8 cellular contexts compared by ENCODE assay signal in genomic region chrX:119870626-119871131, GRCh38. TPM values are rescaled to one million over a fixed set of nuclear protein-coding genes. Genes with fewer than 3 reads are reported as not detected.
A peak's percentile ranks its signal among the peaks of the same experiment; 100 is the strongest.
DNase-seq lines count a peak whose midpoint lies in the region; ATAC-seq, FAIRE-seq and TF ChIP-seq lines count a peak whose summit lies in the region.

No MANE protein-coding gene starts in this region.

- peak overlapping the region; percentile 65 for H4K91ac ChIP-seq in IMR-90 (ENCODE audit: insufficient read depth, low read depth, low read length)

- H3K9me3 ChIP-seq in A549 (no peaks in the 10 kb centered on the region), IMR-90 (ENCODE audit: control insufficient read depth, insufficient read depth, low read length) (no peaks in the 10 kb centered on the region), thoracic aorta (no peaks in the 10 kb centered on the region)

- H2BK15ac ChIP-seq in IMR-90 (ENCODE audit: low read depth, low read length), result no peak overlapping the region
- no peak overlapping the region for H2BK15ac ChIP-seq in mesendoderm (replicated peaks; ENCODE audit: low read depth)

- no peaks in the 10 kb centered on the region for H3K27me3 Mint-ChIP-seq in activated CD4-positive, alpha-beta T cell treated with anti-CD3 and anti-CD28 coated beads for 36 hours
- H3K27me3 Mint-ChIP-seq in effector memory CD8-positive, alpha-beta T cell, result no peaks in the 10 kb centered on the region

- H3K27ac Mint-ChIP-seq in activated CD4-positive, alpha-beta T cell treated with anti-CD3 and anti-CD28 coated beads for 36 hours, result peak overlapping the region; percentile 99
- H3K27ac Mint-ChIP-seq in effector memory CD8-positive, alpha-beta T cell, result peak overlapping the region; percentile 99 to 100

- TF ChIP-seq CTCF in A549 (IDR thresholded peaks at IDR 0.05) (no peak), IMR-90 (conservative IDR thresholded peaks at IDR 0.05; ENCODE audit: low read depth, low read length) (no peak), thoracic aorta (IDR thresholded peaks at IDR 0.05) (no peak)

- H2AK5ac ChIP-seq in IMR-90 (ENCODE audit: low read depth, low read length) (peak overlapping the region; percentile 40; the same call in 1 of the 2 replicates), mesendoderm (ENCODE audit: low read length) (no peak overlapping the region)

- TF ChIP-seq POLR2A in A549 (IDR thresholded peaks at IDR 0.05; ENCODE audit: low read length) (no peak), GM18505 (IDR thresholded peaks at IDR 0.05; ENCODE audit: borderline replicate concordance, extremely low read depth, insufficient read depth, insufficient read length) (no peak), IMR-90 (IDR thresholded peaks at IDR 0.05; ENCODE audit: low read depth, low read length) (no peak)

- peaks cover 14% of the 10 kb centered on the region for H3K4me1 Mint-ChIP-seq in activated CD4-positive, alpha-beta T cell treated with anti-CD3 and anti-CD28 coated beads for 36 hours
- H3K4me1 Mint-ChIP-seq in effector memory CD8-positive, alpha-beta T cell (ENCODE audit: low read depth in 2 of 2), result peaks cover 6 to 16% of the 10 kb centered on the region in 2 donors

- no peak for TF ChIP-seq EP300 in A549 (IDR thresholded peaks at IDR 0.05)

- no peaks in the 10 kb centered on the region for H3K79me2 ChIP-seq in mesendoderm (ENCODE audit: control insufficient read depth, insufficient read depth, low read length)

- TSS peak; percentile 83 for BruUV-seq in IMR-90 (replicated peaks; lab: Mats Ljungman, UMichigan)

- H2AFZ ChIP-seq in IMR-90 (replicated peaks; ENCODE audit: low read length, poor library complexity), result peak overlapping the region; percentile 94

- in situ Hi-C loops in IMR-90 (cut with MboI; ENCODE audit: low sequenced_read_pairs), result no loop called here

- H2AK9ac ChIP-seq in IMR-90 (replicated peaks; ENCODE audit: low read depth, low read length, poor library complexity), result peak overlapping the region; percentile 96

- POLR2A ChIA-PET in A549 (lab: Yijun Ruan, JAX), result interaction anchor here (0.6 to 2.7 kb wide), 8 partner anchors 9 to 297 kb away, joined by 3 to 26 read pairs (median 4); partner anchors contain the start of genes RPL39 and UPF3B
- POLR2A ChIA-PET in IMR-90 (lab: Charles Lee; ENCODE audit: unreplicated experiment), result interaction anchor here (1.0 to 1.1 kb wide), 2 partner anchors 9 to 18 kb away, joined by 3 read pairs; partner anchors contain the start of gene UPF3B
- POLR2A ChIA-PET in activated CD4-positive, alpha-beta T cell treated with anti-CD3 and anti-CD28 coated beads for 36 hours (lab: Charles Lee), result interaction anchor here (0.6 to 3.2 kb wide), 7 partner anchors 18 to 185 kb away, joined by 3 to 21 read pairs (median 7); partner anchors contain the start of genes RPL39 and UPF3B

- peaks cover 21% of the 10 kb centered on the region for H3K36me3 Mint-ChIP-seq in activated CD4-positive, alpha-beta T cell treated with anti-CD3 and anti-CD28 coated beads for 36 hours (ENCODE audit: low read depth)
- peaks cover 36% of the 10 kb centered on the region for H3K36me3 Mint-ChIP-seq in effector memory CD8-positive, alpha-beta T cell (ENCODE audit: insufficient read depth)

- H4K8ac ChIP-seq in IMR-90 (ENCODE audit: low read depth in 2 of 2, low read length in 2 of 2), result peak overlapping the region; percentile 72; a peak in 3 of 4 replicates
- H4K8ac ChIP-seq in mesendoderm (ENCODE audit: low read depth, low read length), result no peak overlapping the region

- H3K9me1 ChIP-seq in IMR-90 (ENCODE audit: insufficient read depth, low read length), result no peaks in the 10 kb centered on the region

- dilution Hi-C loops in IMR-90 (cut with HindIII; ENCODE audit: low sequenced_read_pairs, unreplicated experiment), result no loop called here

- 3% methylated on average over 24 of the region's 25 CpGs for WGBS in A549 (ENCODE audit: missing lambda C conversion rate)
- WGBS in IMR-90 (ENCODE audit: extremely low coverage in 2 of 2, insufficient read length in 1 of 2), 2 experiments, result 52% methylated on average over 10 of the region's 25 CpGs; no CpG with 5 or more reads in 1 of the 2 experiments
- WGBS in mesendoderm (ENCODE audit: extremely low coverage, insufficient coverage, low lambda C conversion rate), result no CpG with 5 or more reads among the region's 25 CpGs

- H3K4ac ChIP-seq in IMR-90 (ENCODE audit: low read depth, low read length) (peak overlapping the region; percentile 76), mesendoderm (ENCODE audit: low read depth, low read length) (no peak overlapping the region)

- peak overlapping the region; percentile 43 for H3K14ac ChIP-seq in IMR-90 (replicated peaks; ENCODE audit: low read depth, low read length)

- peaks cover 3% of the 10 kb centered on the region; the same call in 1 of the 2 replicates for H4K20me1 ChIP-seq in IMR-90 (ENCODE audit: insufficient read depth, low read length)

- H3K18ac ChIP-seq in IMR-90 (ENCODE audit: low read depth, low read length) (peak overlapping the region; percentile 72; the same call in 1 of the 2 replicates), mesendoderm (ENCODE audit: low read length) (no peak overlapping the region)

- CTCF ChIA-PET in A549 (lab: Yijun Ruan, JAX), result interaction anchor here (1.0 to 1.7 kb wide), 4 partner anchors 14 to 358 kb away, joined by 3 to 5 read pairs (median 4); partner anchors contain the start of gene UPF3B
- CTCF ChIA-PET in IMR-90 (lab: Yijun Ruan, JAX), result interaction anchor here (1.3 kb wide), 1 partner anchor 10 kb away, joined by 4 read pairs; no protein-coding TSS in a partner anchor
- CTCF ChIA-PET in activated CD4-positive, alpha-beta T cell treated with anti-CD3 and anti-CD28 coated beads for 36 hours (lab: Charles Lee), result interaction anchor here (0.6 to 2.5 kb wide), 6 partner anchors 9 to 296 kb away, joined by 3 to 13 read pairs (median 6); partner anchors contain the start of gene UPF3B

- intact Hi-C loops in IMR-90 (cut with micrococcal nuclease), result loop anchor here (2.0 to 5.0 kb wide), 2 partner anchors 80 to 263 kb away; partner anchors contain the start of genes NKRF and RPL39
- intact Hi-C loops in activated CD4-positive, alpha-beta T cell treated with anti-CD3 and anti-CD28 coated beads for 36 hours (cut with DNase I, micrococcal nuclease), result loop anchor here (1.0 to 10.0 kb wide), 12 partner anchors 17 to 691 kb away; partner anchors contain the start of genes NKRF (in 2 of the 2), RPL39 (in 2 of the 2), SOWAHD (in 2 of the 2) and NKAP (in 1 of the 2)

- H3K23ac ChIP-seq in IMR-90 (ENCODE audit: low read depth, low read length), result peak overlapping the region; percentile 46
- H3K23ac ChIP-seq in mesendoderm (ENCODE audit: low read length), result no peak overlapping the region

- ATAC-seq in A549 (peak; percentile 49 to 60; a peak in 5 of 6 replicates), GM18505 (IDR thresholded peaks at IDR 0.05; ENCODE audit: unreplicated experiment) (peak; percentile 14), IMR-90 (ENCODE audit: low read depth) (peak; percentile 48), thoracic aorta (ENCODE audit: insufficient number of reproducible peaks, low FRiP score, low read depth) (peak; percentile 28), GM21390 (IDR thresholded peaks at IDR 0.05; ENCODE audit: unreplicated experiment) (no peak)
- ATAC-seq in activated CD4-positive, alpha-beta T cell treated with anti-CD3 and anti-CD28 coated beads for 36 hours, result peak; percentile 14
- ATAC-seq in effector memory CD8-positive, alpha-beta T cell (replicated peaks), result peak; percentile 18

- DNase-seq in A549 (ENCODE audit: low read depth in 1 of 2, low spot score in 1 of 2), result no peak
- DNase-seq in IMR-90, result peak; percentile 23
- DNase-seq in activated CD4-positive, alpha-beta T cell treated with anti-CD3 and anti-CD28 coated beads for 36 hours, result peak; percentile 54
- DNase-seq in effector memory CD8-positive, alpha-beta T cell, result peak; percentile 13 to 21 (median 13)
- DNase-seq in mesendoderm, result peak; percentile 10
- DNase-seq in thoracic aorta (ENCODE audit: low spot score), result no peak

- H3K4me3 ChIP-seq in A549 (peak overlapping the region; percentile 76), IMR-90 (ENCODE audit: insufficient read depth, low read depth, low read length) (peak overlapping the region; percentile 89), mesendoderm (ENCODE audit: low read length) (peak overlapping the region; percentile 72), thoracic aorta (peak overlapping the region; percentile 84)

- H3K36me3 ChIP-seq in IMR-90 (ENCODE audit: control insufficient read depth, insufficient read depth, low read length), result no peaks in the 10 kb centered on the region; the same call in 1 of the 2 replicates
- H3K36me3 ChIP-seq in mesendoderm (ENCODE audit: control insufficient read depth, insufficient read depth, low read length), result no peaks in the 10 kb centered on the region
- H3K36me3 ChIP-seq in thoracic aorta, result no peaks in the 10 kb centered on the region

- H2BK20ac ChIP-seq in IMR-90 (ENCODE audit: low read depth, low read length), result no peak overlapping the region

- peak overlapping the region; percentile 8; the same call in 1 of the 2 replicates for H2BK120ac ChIP-seq in IMR-90 (ENCODE audit: low read depth, low read length)
- no peak overlapping the region for H2BK120ac ChIP-seq in mesendoderm (ENCODE audit: low read depth, low read length)

- H3K4me1 ChIP-seq in A549 (peaks cover 17% of the 10 kb centered on the region; the same call in 1 of the 3 replicates), IMR-90 (ENCODE audit: control insufficient read depth, insufficient read depth, low read length) (no peaks in the 10 kb centered on the region), mesendoderm (ENCODE audit: control insufficient read depth, low read depth, low read length) (no peaks in the 10 kb centered on the region), thoracic aorta (ENCODE audit: control insufficient read depth in 1 of 2, low read depth in 2 of 2) (peaks cover 8 to 13% of the 10 kb centered on the region in 2 donors)

- TF ChIP-seq RAD21 in A549 (conservative IDR thresholded peaks at IDR 0.05 in 1 of 2, IDR thresholded peaks at IDR 0.05 in 1 of 2) (no peak), IMR-90 (IDR thresholded peaks at IDR 0.05; ENCODE audit: low read length) (no peak)

- peak overlapping the region; percentile 75 for H3K56ac ChIP-seq in IMR-90 (ENCODE audit: extremely low read depth, insufficient read depth, low read length)
- peak overlapping the region; percentile 83 for H3K56ac ChIP-seq in mesendoderm (ENCODE audit: low read length)

- H4K5ac ChIP-seq in IMR-90 (ENCODE audit: low read depth, low read length) (peak overlapping the region; percentile 67), mesendoderm (ENCODE audit: low read length) (no peak overlapping the region)

- H2BK5ac ChIP-seq in IMR-90 (ENCODE audit: low read depth, low read length, poor library complexity, severe bottlenecking) (peak overlapping the region; percentile 69), mesendoderm (ENCODE audit: low read length) (no peak overlapping the region)

- H3K9ac ChIP-seq in IMR-90 (ENCODE audit: low read depth, low read length), result peak overlapping the region; percentile 87
- H3K9ac ChIP-seq in mesendoderm (ENCODE audit: low read length), result peak overlapping the region; percentile 80

- H3K4me3 Mint-ChIP-seq in activated CD4-positive, alpha-beta T cell treated with anti-CD3 and anti-CD28 coated beads for 36 hours, result peak overlapping the region; percentile 100
- peak overlapping the region; percentile 96 to 99 for H3K4me3 Mint-ChIP-seq in effector memory CD8-positive, alpha-beta T cell

- H3K79me1 ChIP-seq in IMR-90 (ENCODE audit: low read depth in 1 of 2, low read length in 2 of 2), result peaks cover 0 to 11% of the 10 kb centered on the region in 2 experiments; a peak in 3 of 4 replicates
- no peaks in the 10 kb centered on the region for H3K79me1 ChIP-seq in mesendoderm (ENCODE audit: low read length)

- FAIRE-seq in A549 (lab: Jason Lieb, UNC), result no peak

- peak overlapping the region; percentile 96 to 99 for H3K27ac ChIP-seq in A549
- H3K27ac ChIP-seq in IMR-90 (ENCODE audit: insufficient read depth, low read length), result peak overlapping the region; percentile 81
- H3K27ac ChIP-seq in mesendoderm (ENCODE audit: low read depth, low read length), result no peak overlapping the region
- H3K27ac ChIP-seq in thoracic aorta, result peak overlapping the region; percentile 89 to 94

- H3K27me3 ChIP-seq in IMR-90 (ENCODE audit: control insufficient read depth, insufficient read depth, low read length), result no peaks in the 10 kb centered on the region
- H3K27me3 ChIP-seq in mesendoderm (ENCODE audit: insufficient read depth, low read length, poor library complexity), result no peaks in the 10 kb centered on the region
- no peaks in the 10 kb centered on the region for H3K27me3 ChIP-seq in thoracic aorta (replicated peaks; ENCODE audit: insufficient read depth)

- H3K4me2 ChIP-seq in A549 (peak overlapping the region; percentile 98), IMR-90 (ENCODE audit: low read depth, low read length) (peak overlapping the region; percentile 89), mesendoderm (ENCODE audit: low read length) (peak overlapping the region; percentile 75)

- H3K9me3 Mint-ChIP-seq in activated CD4-positive, alpha-beta T cell treated with anti-CD3 and anti-CD28 coated beads for 36 hours (ENCODE audit: low read depth), result no peaks in the 10 kb centered on the region
- no peaks in the 10 kb centered on the region for H3K9me3 Mint-ChIP-seq in effector memory CD8-positive, alpha-beta T cell

RNA-seq across cellular contexts. Expression of gene RNF113A, which starts 0.9 kb away (rescaled TPM):
- polyA plus RNA-seq in A549 (2011; rRNA removed), result 16.5 and 18.5 TPM in 2 replicates
- polyA plus RNA-seq in A549 (2012; cell fraction: cytosol; rRNA removed), result 17.2 and 20.6 TPM in 2 replicates
- polyA plus RNA-seq in A549 (2012; cell fraction: nucleus; rRNA removed), result 12.7 and 15.8 TPM in 2 replicates
- polyA plus RNA-seq in A549 (2017; fragmentation: RNase III; extraction: RNeasy Plus Mini Kit Qiagen cat#74134 plus additional on column Dnase treatment), result 17.8 to 18.6 TPM (median 18.4 TPM) in 3 replicates
- polyA minus RNA-seq in A549 (2011; rRNA and poly(A)+ RNA removed), result 8.6 and 9.0 TPM in 2 replicates
- 16.5 and 20.6 TPM in 2 replicates for total RNA-seq in IMR-90 (2012; rRNA removed)
- polyA plus RNA-seq in IMR-90 (2012; rRNA removed), result 15.9 and 17.0 TPM in 2 replicates
- 10.5 and 11.2 TPM in 2 replicates for polyA plus RNA-seq in IMR-90 (2012; cell fraction: cytosol; rRNA removed)
- 4.4 and 6.8 TPM in 2 replicates for polyA plus RNA-seq in IMR-90 (2012; cell fraction: nucleus; rRNA removed; ENCODE audit: low replicate concordance)
- 10 to 100 TPM; 26.9 to 29.9 TPM for total RNA-seq in activated CD4-positive, alpha-beta T cell treated with anti-CD3 and anti-CD28 coated beads for 36 hours
- 11.9 TPM for polyA plus RNA-seq in mesendoderm (2013, experiment 1 of 2)
- 11.3 TPM for polyA plus RNA-seq in mesendoderm (2013, experiment 2 of 2)
- total RNA-seq in thoracic aorta, result 10 to 100 TPM in 1 of 2 donors, 1 to 10 TPM in 1; 6.1 to 13.8 TPM

RNA-seq across cellular contexts. Expression of gene NDUFA1, which starts 1.0 kb away (rescaled TPM):
- polyA plus RNA-seq in A549 (2011; rRNA removed) (249 and 435 TPM in 2 replicates), A549 (2017; fragmentation: RNase III; extraction: RNeasy Plus Mini Kit Qiagen cat#74134 plus additional on column Dnase treatment) (432 to 469 TPM (median 449 TPM) in 3 replicates), IMR-90 (2012; rRNA removed) (90.1 and 104 TPM in 2 replicates)
- 160 and 229 TPM in 2 replicates for polyA plus RNA-seq in A549 (2012; cell fraction: cytosol; rRNA removed)
- polyA plus RNA-seq in A549 (2012; cell fraction: nucleus; rRNA removed), result 28.0 and 57.8 TPM in 2 replicates
- 45.5 and 52.3 TPM in 2 replicates for polyA minus RNA-seq in A549 (2011; rRNA and poly(A)+ RNA removed)
- total RNA-seq in IMR-90 (2012; rRNA removed) (12.5 and 47.5 TPM in 2 replicates), thoracic aorta (10 to 100 TPM; 30.5 to 41.1 TPM)
- 9.7 and 28.6 TPM in 2 replicates for polyA plus RNA-seq in IMR-90 (2012; cell fraction: cytosol; rRNA removed)
- polyA plus RNA-seq in IMR-90 (2012; cell fraction: nucleus; rRNA removed; ENCODE audit: low replicate concordance), result 1.9 and 15.3 TPM in 2 replicates
- 100 to 1,000 TPM in 1 of 2 experiments, 10 to 100 TPM in 1; 37.6 to 101 TPM for total RNA-seq in activated CD4-positive, alpha-beta T cell treated with anti-CD3 and anti-CD28 coated beads for 36 hours
- 126 TPM for polyA plus RNA-seq in mesendoderm (2013, experiment 1 of 2)
- polyA plus RNA-seq in mesendoderm (2013, experiment 2 of 2), result 126 TPM

RNA-seq across cellular contexts. Expression of gene UPF3B, which starts 17.9 kb away (rescaled TPM):
- polyA plus RNA-seq in A549 (2011; rRNA removed) (14.3 and 27.6 TPM in 2 replicates), A549 (2017; fragmentation: RNase III; extraction: RNeasy Plus Mini Kit Qiagen cat#74134 plus additional on column Dnase treatment) (23.9 to 26.4 TPM (median 26.1 TPM) in 3 replicates), IMR-90 (2012; rRNA removed) (6.0 and 6.4 TPM in 2 replicates)
- 4.9 and 7.4 TPM in 2 replicates for polyA plus RNA-seq in A549 (2012; cell fraction: cytosol; rRNA removed)
- 2.4 and 2.6 TPM in 2 replicates for polyA plus RNA-seq in A549 (2012; cell fraction: nucleus; rRNA removed)
- 2.1 TPM in 2 replicates for polyA minus RNA-seq in A549 (2011; rRNA and poly(A)+ RNA removed)
- total RNA-seq in IMR-90 (2012; rRNA removed) (0.54 and 1.4 TPM in 2 replicates), thoracic aorta (1 to 10 TPM; 3.7 to 4.9 TPM)
- 0.88 and 1.1 TPM in 2 replicates for polyA plus RNA-seq in IMR-90 (2012; cell fraction: cytosol; rRNA removed)
- polyA plus RNA-seq in IMR-90 (2012; cell fraction: nucleus; rRNA removed; ENCODE audit: low replicate concordance), result 0.84 and 4.6 TPM in 2 replicates
- total RNA-seq in activated CD4-positive, alpha-beta T cell treated with anti-CD3 and anti-CD28 coated beads for 36 hours, result 10 to 100 TPM; 18.1 to 21.3 TPM
- 34.5 TPM for polyA plus RNA-seq in mesendoderm (2013, experiment 1 of 2)
- polyA plus RNA-seq in mesendoderm (2013, experiment 2 of 2), result 35.1 TPM

RNA-seq across cellular contexts. Expression of gene AKAP14, which starts 25.0 kb away (rescaled TPM):
- polyA plus RNA-seq in A549 (2011; rRNA removed), result 0.09 TPM in 1 of 2 replicates, not detected in the other
- polyA plus RNA-seq in A549 (2012; cell fraction: cytosol; rRNA removed), result not detected in 2 replicates
- not detected in 2 replicates for polyA plus RNA-seq in A549 (2012; cell fraction: nucleus; rRNA removed)
- polyA plus RNA-seq in A549 (2017; fragmentation: RNase III; extraction: RNeasy Plus Mini Kit Qiagen cat#74134 plus additional on column Dnase treatment), result not detected in 3 replicates
- polyA minus RNA-seq in A549 (2011; rRNA and poly(A)+ RNA removed), result not detected in 2 replicates
- not detected in 2 replicates for total RNA-seq in IMR-90 (2012; rRNA removed)
- polyA plus RNA-seq in IMR-90 (2012; rRNA removed), result not detected in 2 replicates
- polyA plus RNA-seq in IMR-90 (2012; cell fraction: cytosol; rRNA removed), result not detected in 2 replicates
- polyA plus RNA-seq in IMR-90 (2012; cell fraction: nucleus; rRNA removed; ENCODE audit: low replicate concordance), result not detected in 2 replicates
- not detected for total RNA-seq in activated CD4-positive, alpha-beta T cell treated with anti-CD3 and anti-CD28 coated beads for 36 hours
- 0.10 TPM for polyA plus RNA-seq in mesendoderm (2013, experiment 1 of 2)
- polyA plus RNA-seq in mesendoderm (2013, experiment 2 of 2), result not detected
- not detected for total RNA-seq in thoracic aorta

Comparison
In these comparisons a context has a peak if more than half of its experiments do, and no peak if none do; other contexts are left out.
1. DNase-seq: peak in IMR-90 (single experiment), activated CD4-positive, alpha-beta T cell treated with anti-CD3 and anti-CD28 coated beads for 36 hours (single experiment), effector memory CD8-positive, alpha-beta T cell (3 of 3) and mesendoderm (single experiment); none in A549 (0 of 2) and thoracic aorta (single experiment).
2. Peak in every context shown above with its lines, with median percentiles within 50 percentile points of each other: H3K4me2 ChIP-seq and H3K4me3 ChIP-seq.